Comparison of ENCODE assay signal across 8 cellular contexts in genomic region chr9:136711751-136712689, GRCh38. TPM values are rescaled to one million over a fixed set of nuclear protein-coding genes. Genes with fewer than 3 reads are reported as not detected.
A peak's percentile ranks its signal among the peaks of the same experiment; 100 is the strongest.
DNase-seq lines count a peak whose midpoint lies in the region; ATAC-seq, FAIRE-seq and TF ChIP-seq lines count a peak whose summit lies in the region.

TSS of gene DIPK1B (plus strand) at chr9:136712572. CDS start at chr9:136712666, 94 bp downstream.

- H3K27ac Mint-ChIP-seq in astrocyte (ENCODE audit: unreplicated experiment), result peak within 1 kb of the TSS; percentile 62

- H3K9me3 Mint-ChIP-seq in astrocyte (ENCODE audit: unreplicated experiment), result peaks cover 3% of the 10 kb centered on the region

- no peaks in the 10 kb centered on the region for H4K20me1 ChIP-seq in astrocyte (ENCODE audit: insufficient read depth, low read length)

- H3K9me3 ChIP-seq in astrocyte (ENCODE audit: insufficient read depth, low read depth, low read length), result no peaks in the 10 kb centered on the region

- no peaks in the 10 kb centered on the region for H3K36me3 Mint-ChIP-seq in astrocyte (ENCODE audit: low read depth, unreplicated experiment)

- no peaks in the 10 kb centered on the region for H3K36me3 ChIP-seq in astrocyte (ENCODE audit: insufficient read depth, low read length)

- no peak for FAIRE-seq in astrocyte (lab: Jason Lieb, UNC)

- H3K4me3 Mint-ChIP-seq in astrocyte (ENCODE audit: unreplicated experiment), result peak within 1 kb of the TSS; percentile 82

- no peaks in the 10 kb centered on the region for H3K27me3 ChIP-seq in astrocyte (ENCODE audit: insufficient read depth, low read length)

- peak within 1 kb of the TSS; percentile 37 for H3K4me3 ChIP-seq in astrocyte (ENCODE audit: insufficient read depth, low read depth, low read length)

- H3K4me1 ChIP-seq in astrocyte (ENCODE audit: insufficient read depth, low read length), result peaks cover 3% of the 10 kb centered on the region

- no peaks in the 10 kb centered on the region for H3K79me2 ChIP-seq in astrocyte (ENCODE audit: insufficient read depth, low read length)

- H3K4me1 Mint-ChIP-seq in astrocyte (ENCODE audit: low read depth, unreplicated experiment), result no peaks in the 10 kb centered on the region

- DNase-seq in DMS153 (lab: John Stamatoyannopoulos, UW) (peak; percentile 37), NCI-H1694 treated with DMSO at 0.1 percent for 48 hours (lab: John Stamatoyannopoulos, UW) (peak; percentile 17), astrocyte (ENCODE audit: low read depth) (no peak), iPS-NIHi11 (ENCODE audit: low spot score) (peak; percentile 99), substantia nigra (lab: John Stamatoyannopoulos, UW) (peak in 2 of 49 donors; percentile 54 to 86), dedifferentiated amniotic fluid mesenchymal stem cell (ENCODE audit: extremely low spot score) (no peak)
- DNase-seq in stimulated activated CD4-positive, alpha-beta T cell treated with anti-CD3 and anti-CD28 coated beads, Interleukin-4, amount 100 ng/mL, for 24 hours, result no peak

- peak within 1 kb of the TSS; percentile 47 for H2AFZ ChIP-seq in astrocyte (ENCODE audit: low read depth, low read length)

- H3K27ac ChIP-seq in astrocyte (ENCODE audit: low read depth, low read length) (no peak within 1 kb of the TSS), substantia nigra (ENCODE audit: low read depth, low read length, poor library complexity, severe bottlenecking) (peak within 1 kb of the TSS; percentile 6)

- peaks cover 2% of the 10 kb centered on the region for H3K27me3 Mint-ChIP-seq in astrocyte (ENCODE audit: low read depth, unreplicated experiment)

- H3K4me2 ChIP-seq in astrocyte (ENCODE audit: low read length), result peak within 1 kb of the TSS; percentile 75

- H3K9ac ChIP-seq in astrocyte (ENCODE audit: low read length), result no peak within 1 kb of the TSS

- no peak for ATAC-seq in HG03196 (IDR thresholded peaks at IDR 0.05; ENCODE audit: unreplicated experiment)

- no peak for TF ChIP-seq CTCF in astrocyte (IDR thresholded peaks at IDR 0.05; ENCODE audit: insufficient read depth, low read depth, low read length)

RNA-seq across cellular contexts. Expression of gene DIPK1B, which starts in this region (rescaled TPM):
- total RNA-seq in astrocyte, result 22.4 and 23.2 TPM in 2 replicates

Comparison
In these comparisons a context has a peak if more than half of its experiments do, and no peak if none do; other contexts are left out.
1. DNase-seq: peak in DMS153 (single experiment), NCI-H1694 treated with DMSO at 0.1 percent for 48 hours (single experiment) and iPS-NIHi11 (single experiment); none in astrocyte (single experiment), dedifferentiated amniotic fluid mesenchymal stem cell (single experiment) and stimulated activated CD4-positive, alpha-beta T cell treated with anti-CD3 and anti-CD28 coated beads, Interleukin-4, amount 100 ng/mL, for 24 hours (single experiment).